In genomic region chr11:27319065-27319464, GRCh38 we compare ENCODE assay signal across 8 cellular contexts. TPM values are rescaled to one million over a fixed set of nuclear protein-coding genes. Genes with fewer than 3 reads are reported as not detected.
DNase-seq lines count a peak whose midpoint lies in the region; ATAC-seq and TF ChIP-seq lines count a peak whose summit lies in the region.

No MANE protein-coding gene starts in this region.

- peaks cover 0 to 4% (median 0%) of the 10 kb centered on the region in 5 donors for H3K27me3 Mint-ChIP-seq in naive thymus-derived CD8-positive, alpha-beta T cell

- H3K4me1 Mint-ChIP-seq in naive thymus-derived CD8-positive, alpha-beta T cell = no peaks in the 10 kb centered on the region

- no peak overlapping the region for H3K4me3 Mint-ChIP-seq in naive thymus-derived CD8-positive, alpha-beta T cell

- H3K36me3 Mint-ChIP-seq in naive thymus-derived CD8-positive, alpha-beta T cell = no peaks in the 10 kb centered on the region

- no peak overlapping the region for H3K27ac Mint-ChIP-seq in naive thymus-derived CD8-positive, alpha-beta T cell

- TF ChIP-seq CTCF in foreskin fibroblast (IDR thresholded peaks at IDR 0.05; ENCODE audit: low read depth, low read length) = no peak

- no peak overlapping the region for H3K4me3 ChIP-seq in foreskin fibroblast (ENCODE audit: low read depth in 1 of 2, low read length in 2 of 2)

- POLR2A ChIA-PET in naive thymus-derived CD8-positive, alpha-beta T cell (lab: Charles Lee) = no interaction called here

- DNase-seq in foreskin fibroblast (peak; percentile 50 to 64), SIG-M5 treated with dmso at 0.1 percent for 504 hours (lab: John Stamatoyannopoulos, UW; ENCODE audit: unreplicated experiment) (no peak), NCI-H226 (no peak), NOMO-1 (lab: John Stamatoyannopoulos, UW; ENCODE audit: unreplicated experiment in 2 of 2) (no peak)
- DNase-seq in naive thymus-derived CD8-positive, alpha-beta T cell = no peak

- ATAC-seq in GM18498 (IDR thresholded peaks at IDR 0.05; ENCODE audit: unreplicated experiment) (peak; percentile 97), GM21423 (IDR thresholded peaks at IDR 0.05; ENCODE audit: unreplicated experiment) (peak; percentile 97), HG03442 (IDR thresholded peaks at IDR 0.05; ENCODE audit: unreplicated experiment) (peak; percentile 100)
- ATAC-seq in naive thymus-derived CD8-positive, alpha-beta T cell = no peak

- H3K9me3 Mint-ChIP-seq in naive thymus-derived CD8-positive, alpha-beta T cell = no peaks in the 10 kb centered on the region

RNA-seq across cellular contexts. Expression of gene CCDC34, which starts 44.0 kb away (rescaled TPM):
- 1 to 10 TPM; 4.2 to 4.7 TPM for total RNA-seq in naive thymus-derived CD8-positive, alpha-beta T cell
- polyA plus RNA-seq in naive thymus-derived CD8-positive, alpha-beta T cell = 1 to 10 TPM; 1.8 to 2.4 (median 2.3) TPM

Comparison
In these comparisons a context has a peak if more than half of its experiments do, and no peak if none do; other contexts are left out.
1. ATAC-seq: peak in GM18498 (single experiment), GM21423 (single experiment) and HG03442 (single experiment); none in naive thymus-derived CD8-positive, alpha-beta T cell (0 of 2).
2. DNase-seq: peak in foreskin fibroblast (2 of 2); none in SIG-M5 treated with dmso at 0.1 percent for 504 hours (single experiment), NCI-H226 (single experiment), NOMO-1 (0 of 2) and naive thymus-derived CD8-positive, alpha-beta T cell (0 of 10).